ENCODE assay signal across 11 cellular contexts in genomic region chr2:88053301-88053700, GRCh38. TPM values are rescaled to one million over a fixed set of nuclear protein-coding genes. Genes with fewer than 3 reads are reported as not detected.
DNase-seq lines count a peak whose midpoint lies in the region; ATAC-seq and TF ChIP-seq lines count a peak whose summit lies in the region.
"Had no signal": no experiment of that assay in that cellular context is flagged by ENCODE, and none has a peak within 500 bp of the region (broad histone marks: within the 10 kb centered on the region; RNA-seq: fewer than 3 reads in every experiment).

No MANE protein-coding gene starts in this region.

- H3K36me3 ChIP-seq in ACC112 (ENCODE audit: insufficient read depth, low read length) (peaks cover 12% of the 10 kb centered on the region; the same call in 1 of the 2 replicates), mammary epithelial cell (ENCODE audit: insufficient read depth, low read length) (peaks cover 4% of the 10 kb centered on the region), muscle layer of duodenum (ENCODE audit: control insufficient read depth in 1 of 2, insufficient read depth in 2 of 2, low read length in 2 of 2) (no peaks in the 10 kb centered on the region)

- H3K27me3 ChIP-seq in ACC112 (ENCODE audit: insufficient read depth, low read length), result no peaks in the 10 kb centered on the region
- H3K27me3 ChIP-seq in mammary epithelial cell (ENCODE audit: insufficient read depth, low read length), result no peaks in the 10 kb centered on the region
- no peaks in the 10 kb centered on the region for H3K27me3 ChIP-seq in muscle layer of duodenum (ENCODE audit: low read depth, low read length)

- H3K4me2 ChIP-seq in mammary epithelial cell (ENCODE audit: insufficient read depth, low read depth, low read length), result peak overlapping the region; percentile 86

- intact Hi-C loops in mammary epithelial cell (cut with micrococcal nuclease), result no loop called here

- 36% methylated on average over 1 of the region's 1 CpG for WGBS in mammary epithelial cell (ENCODE audit: low coverage, missing lambda C conversion rate)

- CTCF ChIA-PET in mammary epithelial cell (lab: Charles Lee; ENCODE audit: low non-redundant PET), result no interaction called here

- TF ChIP-seq CTCF in mammary epithelial cell (conservative IDR thresholded peaks at IDR 0.05 in 1 of 2, IDR thresholded peaks at IDR 0.05 in 1 of 2; ENCODE audit: extremely low read depth in 1 of 2, insufficient read depth in 1 of 2, low read depth in 1 of 2, low read length in 2 of 2), result no peak

- DNase-seq in GM04504 (ENCODE audit: low read depth) (peak; percentile 90), mammary epithelial cell (no peak)
- DNase-seq in NK-92 treated with Interleukin-12 subunit alpha and Interleukin-12 subunit beta, amount 100 ng/mL, for 24 hours (lab: John Stamatoyannopoulos, UW), result no peak
- DNase-seq: NCI-H187, retina had no signal

- dilution Hi-C loops in mammary epithelial cell (cut with HindIII; ENCODE audit: low sequenced_read_pairs), result no loop called here

- BruUV-seq in mammary epithelial cell (replicated peaks; lab: Mats Ljungman, UMichigan), result no TSS peak

- peak overlapping the region; percentile 88 for H3K4me3 ChIP-seq in ACC112 (ENCODE audit: low read depth, low read length)
- H3K4me3 ChIP-seq in mammary epithelial cell (replicated peaks in 1 of 3; ENCODE audit: insufficient read depth in 1 of 3, low read depth in 2 of 3, low read length in 3 of 3), result no peak overlapping the region
- H3K4me3 ChIP-seq in muscle layer of duodenum (ENCODE audit: low read depth in 1 of 2, low read length in 2 of 2), result peak overlapping the region; percentile 79 to 97

- TF ChIP-seq POLR2A in GM18505 (IDR thresholded peaks at IDR 0.05; ENCODE audit: borderline replicate concordance, extremely low read depth, insufficient read depth, insufficient read length), result no peak

- H3K4me1 ChIP-seq in ACC112 (ENCODE audit: control insufficient read depth, insufficient read depth, low read length, unreplicated experiment), result peaks cover 12% of the 10 kb centered on the region
- peaks cover 19% of the 10 kb centered on the region for H3K4me1 ChIP-seq in mammary epithelial cell (ENCODE audit: insufficient read depth, low read length)
- peaks cover 11 to 27% of the 10 kb centered on the region in 2 donors for H3K4me1 ChIP-seq in muscle layer of duodenum (ENCODE audit: control insufficient read depth in 1 of 2, insufficient read depth in 2 of 2, low read length in 2 of 2)

- H3K79me2 ChIP-seq in ACC112 (ENCODE audit: control insufficient read depth, insufficient read depth, low read length, unreplicated experiment), result peaks cover 43% of the 10 kb centered on the region
- H3K79me2 ChIP-seq in mammary epithelial cell (ENCODE audit: insufficient read depth, low read length), result peaks cover 39% of the 10 kb centered on the region

- H3K9me3 ChIP-seq in mammary epithelial cell (replicated peaks; ENCODE audit: insufficient read depth, low read length) (no peaks in the 10 kb centered on the region), muscle layer of duodenum (ENCODE audit: control insufficient read depth in 1 of 2, low read length in 2 of 2) (no peaks in the 10 kb centered on the region)

- no peaks in the 10 kb centered on the region for H4K20me1 ChIP-seq in mammary epithelial cell (ENCODE audit: insufficient read depth, low read length)

- in situ Hi-C loops in mammary epithelial cell (cut with MboI; ENCODE audit: low sequenced_read_pairs in 2 of 2), result no loop called here

- no peak overlapping the region for H3K9ac ChIP-seq in mammary epithelial cell (ENCODE audit: insufficient read depth, low read length)

- H2AFZ ChIP-seq in ACC112 (ENCODE audit: low read length, unreplicated experiment) (no peak overlapping the region), mammary epithelial cell (ENCODE audit: low read depth, low read length) (no peak overlapping the region)

- ATAC-seq in HG03045 (IDR thresholded peaks at IDR 0.05; ENCODE audit: unreplicated experiment) (no peak), GM18505 (IDR thresholded peaks at IDR 0.05; ENCODE audit: unreplicated experiment) (no peak), HG02870 (IDR thresholded peaks at IDR 0.05; ENCODE audit: unreplicated experiment) (no peak)

- H3K27ac ChIP-seq in ACC112 (ENCODE audit: low read depth, low read length) (no peak overlapping the region), mammary epithelial cell (ENCODE audit: insufficient read depth, low read depth, low read length) (no peak overlapping the region), muscle layer of duodenum (ENCODE audit: low read length) (peak overlapping the region; percentile 30)

RNA-seq across cellular contexts. Expression of gene KRCC1, which starts 2.3 kb away (rescaled TPM):
- 10 to 100 TPM; 12.7 to 24.5 TPM for total RNA-seq in mammary epithelial cell
- 11.5 TPM for polyA plus RNA-seq in mammary epithelial cell
- polyA minus RNA-seq in mammary epithelial cell, result 0.31 TPM

RNA-seq across cellular contexts. Expression of gene SMYD1, which starts 14.3 kb away (rescaled TPM):
- under 1 TPM in 1 of 2 donors, not detected in 1; 0.33 TPM for total RNA-seq in mammary epithelial cell
- not detected for polyA plus RNA-seq in mammary epithelial cell
- polyA minus RNA-seq in mammary epithelial cell, result not detected

RNA-seq across cellular contexts. Expression of gene RNU2-63P, which starts 37.0 kb away (rescaled TPM):
- total RNA-seq in mammary epithelial cell, result 10 to 100 TPM in 1 of 2 donors, 1 to 10 TPM in 1; 6.8 to 94.5 TPM
- polyA plus RNA-seq in mammary epithelial cell, result not detected
- polyA minus RNA-seq in mammary epithelial cell, result not detected
- total RNA-seq: urinary bladder had no signal
- polyA plus RNA-seq: urinary bladder had no signal

Comparison
In these comparisons a context has a peak if more than half of its experiments do, and no peak if none do; other contexts are left out.
1. H3K4me3 ChIP-seq: peak in ACC112 (single experiment) and muscle layer of duodenum (2 of 2); none in mammary epithelial cell (0 of 3).